ENCODE assay signal across 30 cellular contexts in the genomic region with DNA sequence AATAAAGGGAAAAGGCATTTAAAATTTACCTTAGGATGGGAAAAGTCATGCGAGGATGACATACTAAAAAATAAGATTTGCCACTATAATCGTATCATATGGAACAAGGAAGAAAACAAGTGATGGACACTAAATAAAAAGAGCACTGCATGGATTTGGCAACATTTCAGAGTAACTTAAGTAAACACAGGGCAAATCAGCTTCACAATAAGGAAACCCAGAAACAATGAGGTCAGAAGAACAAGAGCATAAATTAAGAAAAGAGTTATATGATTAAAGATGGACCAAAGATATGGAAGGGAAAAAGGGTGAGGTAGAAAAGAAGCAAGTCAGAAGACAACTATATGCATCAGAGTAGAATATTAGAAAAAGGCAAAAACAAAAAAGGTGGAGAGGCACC.
"Had no signal": no experiment of that assay in that cellular context is flagged by ENCODE, and none has a peak within 500 bp of the region (broad histone marks: within the 10 kb centered on the region; RNA-seq: fewer than 3 reads in every experiment).

No MANE protein-coding gene starts in this region.

- H3K4me3 ChIP-seq: ascending aorta, breast epithelium, cardiac muscle cell, colonic mucosa, dorsolateral prefrontal cortex, esophagus squamous epithelium, gastroesophageal sphincter, heart right ventricle, hepatocyte had no signal

- H3K4me1 ChIP-seq: ascending aorta, breast epithelium, esophagus squamous epithelium, gastroesophageal sphincter, heart right ventricle had no signal

- ATAC-seq: activated CD4-positive, alpha-beta T cell treated with anti-CD3 and anti-CD28 coated beads for 36 hours; activated CD8-positive, alpha-beta memory T cell treated with anti-CD3 and anti-CD28 coated beads, Interleukin-2, amount 10 ng/mL, durations not matched to agents 7 days and 5 days; activated CD8-positive, alpha-beta T cell treated with anti-CD3 and anti-CD28 coated beads, Interleukin-2, amount 10 ng/mL, durations not matched to agents 7 days and 5 days; activated naive CD8-positive, alpha-beta T cell treated with anti-CD3 and anti-CD28 coated beads, Interleukin-2, amount 50 U/mL, for 24 hours; effector memory CD8-positive, alpha-beta T cell; gastroesophageal sphincter; heart right ventricle; T-helper 17 cell had no signal

- H3K9me3 ChIP-seq: ascending aorta, breast epithelium, colonic mucosa, esophagus squamous epithelium, gastroesophageal sphincter, heart right ventricle had no signal

- H2AFZ ChIP-seq: hepatocyte had no signal

- H3K79me2 ChIP-seq: hepatocyte had no signal

- H3K4me2 ChIP-seq: hepatocyte had no signal

- H3K36me3 ChIP-seq: breast epithelium, colonic mucosa had no signal

- H3K27ac ChIP-seq: ascending aorta, breast epithelium, cardiac muscle cell, colonic mucosa, epithelial cell of prostate, esophagus squamous epithelium, gastroesophageal sphincter, heart right ventricle, hepatocyte had no signal

- H3K27me3 ChIP-seq: ascending aorta, breast epithelium, cardiac muscle cell, colonic mucosa, dorsolateral prefrontal cortex, esophagus squamous epithelium, gastroesophageal sphincter, heart right ventricle, hepatocyte had no signal

- DNase-seq: activated CD4-positive, alpha-beta memory T cell treated with anti-CD3 and anti-CD28 coated beads for 36 hours; activated CD4-positive, alpha-beta T cell treated with anti-CD3 and anti-CD28 coated beads for 36 hours; activated CD4-positive, alpha-beta T cell treated with anti-CD3 and anti-CD28 coated beads, Interleukin-2, amount 10 ng/mL, durations not matched to agents 24 days and 14 days; activated CD4-positive, CD25-positive, alpha-beta regulatory T cell; activated CD4-positive, CD25-positive, alpha-beta regulatory T cell treated with anti-CD3 and anti-CD28 coated beads, Interleukin-2, amount 50 U/mL, for 72 hours; activated CD8-positive, alpha-beta memory T cell treated with anti-CD3 and anti-CD28 coated beads, Interleukin-2, amount 10 ng/mL, durations not matched to agents 7 days and 5 days; activated CD8-positive, alpha-beta memory T cell treated with anti-CD3 and anti-CD28 coated beads, Interleukin-2, amount 50 U/mL, for 4 hours; activated CD8-positive, alpha-beta T cell treated with anti-CD3 and anti-CD28 coated beads, Interleukin-2, amount 10 ng/mL, durations not matched to agents 7 days and 5 days; activated effector memory CD4-positive, alpha-beta T cell treated with anti-CD3 and anti-CD28 coated beads, Interleukin-2, amount 50 U/mL, for 16 hours; activated naive CD4-positive, alpha-beta T cell treated with anti-CD3 and anti-CD28 coated beads for 36 hours; activated naive CD8-positive, alpha-beta T cell treated with anti-CD3 and anti-CD28 coated beads for 36 hours; activated naive CD8-positive, alpha-beta T cell treated with anti-CD3 and anti-CD28 coated beads, Interleukin-2, amount 50 U/mL, for 24 hours; activated T-cell treated with anti-CD3 and anti-CD28 coated beads, Interleukin-2, amount 50 U/mL, for 1 hour; activated T-cell treated with anti-CD3 and anti-CD28 coated beads, Interleukin-2, amount 50 U/mL, for 48 hours; central memory CD4-positive, alpha-beta T cell; cerebellar nuclear complex; colonic mucosa; dorsolateral prefrontal cortex; effector memory CD8-positive, alpha-beta T cell; esophagus squamous epithelium; foreskin melanocyte; heart right ventricle; T-helper 17 cell; T1000 had no signal
